ENCODE assay signal across 8 cellular contexts in the genomic region with DNA sequence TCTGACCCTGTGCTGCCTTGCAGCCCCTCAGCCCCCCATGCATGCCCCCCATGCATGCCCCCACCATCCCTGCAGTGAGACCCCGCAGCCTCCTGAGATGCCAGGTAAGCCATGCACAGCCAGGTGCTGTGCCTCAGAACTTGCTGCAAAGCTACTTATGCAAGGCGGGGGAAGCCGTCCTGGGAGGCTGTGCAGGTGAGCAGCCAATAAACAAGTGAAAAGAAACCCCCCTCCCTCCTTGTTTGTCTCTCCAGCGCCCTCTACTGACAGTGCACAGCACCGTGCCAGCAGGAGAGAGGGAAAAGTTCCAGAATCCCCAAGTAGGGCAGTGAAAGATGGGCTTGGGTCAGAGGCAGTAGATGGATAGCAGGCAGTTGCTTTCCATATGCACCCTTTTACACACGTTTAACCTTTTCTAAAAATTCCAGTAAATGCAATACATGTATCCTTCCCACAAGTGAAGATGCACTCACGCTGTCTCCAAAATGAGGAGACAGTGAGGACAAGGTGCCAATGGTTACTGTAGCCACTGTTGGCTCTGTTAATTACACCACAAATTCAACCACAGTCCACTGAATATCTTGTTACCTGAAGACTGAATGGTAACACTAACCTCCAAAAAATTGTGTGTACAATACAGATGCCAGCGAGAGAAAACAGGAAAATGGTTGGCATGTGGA. TPM values are rescaled to one million over a fixed set of nuclear protein-coding genes. Genes with fewer than 3 reads are reported as not detected.
DNase-seq lines count a peak whose midpoint lies in the region; ATAC-seq, FAIRE-seq and TF ChIP-seq lines count a peak whose summit lies in the region.

No MANE protein-coding gene starts in this region.

- no peaks in the 10 kb centered on the region for H3K4me1 ChIP-seq in pancreas

- FAIRE-seq in pancreas (lab: Jason Lieb, UNC) = no peak

- DNase-seq in stimulated activated CD4-positive, alpha-beta T cell treated with anti-CD3 and anti-CD28 coated beads, Interleukin-15, amount 100 ng/mL, for 24 hours = peak; percentile 55
- no peak for DNase-seq in stimulated activated CD4-positive, alpha-beta T cell treated with anti-CD3 and anti-CD28 coated beads, Interleukin-4, amount 100 ng/mL, for 24 hours
- DNase-seq in NCI-H748 treated with DMSO at 0.1 percent for 48 hours (lab: John Stamatoyannopoulos, UW) (peak; percentile 57), dermis blood vessel endothelial cell (peak; percentile 78), pancreas (peak; percentile 37 to 71 (median 56)), DMS114 treated with DMSO at 0.1 percent for 48 hours (lab: John Stamatoyannopoulos, UW; ENCODE audit: unreplicated experiment) (no peak)
- no peak for DNase-seq in activated naive CD4-positive, alpha-beta T cell (lab: John Stamatoyannopoulos, UW)

- H3K9me3 ChIP-seq in pancreas = no peaks in the 10 kb centered on the region

- peak; percentile 37 to 60 (median 51) for TF ChIP-seq CTCF in pancreas (IDR thresholded peaks at IDR 0.05)

- H3K27ac ChIP-seq in pancreas = no peak overlapping the region

- intact Hi-C loops in pancreas (cut with DNase I) = no loop called here

- H3K36me3 ChIP-seq in pancreas = no peaks in the 10 kb centered on the region

- H3K4me3 ChIP-seq in pancreas = no peak overlapping the region

- H3K27me3 ChIP-seq in pancreas = no peaks in the 10 kb centered on the region

- 24 to 30% methylated on average over 7 to 8 of the region's 8 CpGs for WGBS in pancreas, 2 donors

- ATAC-seq in HG03432 (IDR thresholded peaks at IDR 0.05; ENCODE audit: unreplicated experiment) = peak; percentile 37
- peak; percentile 48 to 86 (median 66) for ATAC-seq in pancreas

RNA-seq across cellular contexts. Expression of a gene that starts 18.0 kb away (rescaled TPM):
- 65.1 and 94.6 TPM in 2 replicates for total RNA-seq in dermis blood vessel endothelial cell
- 100 to 1,000 TPM in 1 of 6 donors, 10 to 100 TPM in 3, 1 to 10 TPM in 2; 7.0 to 188 (median 27.7) TPM for total RNA-seq in pancreas
- 100 to 1,000 TPM; 123 to 288 TPM for polyA plus RNA-seq in pancreas

RNA-seq across cellular contexts. Expression of a gene that starts 46.7 kb away (rescaled TPM):
- not detected in 2 replicates for total RNA-seq in dermis blood vessel endothelial cell
- total RNA-seq in pancreas = 1 to 10 TPM in 4 of 6 donors, under 1 TPM in 2; 0.63 to 6.2 (median 1.3) TPM
- 1 to 10 TPM; 5.0 to 8.9 TPM for polyA plus RNA-seq in pancreas

RNA-seq across cellular contexts. Expression of a gene that starts 57.2 kb away (rescaled TPM):
- not detected in 2 replicates for total RNA-seq in dermis blood vessel endothelial cell
- total RNA-seq in pancreas = not detected
- polyA plus RNA-seq in pancreas = not detected

Comparison
In these comparisons a context has a peak if more than half of its experiments do, and no peak if none do; other contexts are left out.
1. DNase-seq: peak in stimulated activated CD4-positive, alpha-beta T cell treated with anti-CD3 and anti-CD28 coated beads, Interleukin-15, amount 100 ng/mL, for 24 hours (single experiment), NCI-H748 treated with DMSO at 0.1 percent for 48 hours (single experiment), dermis blood vessel endothelial cell (single experiment) and pancreas (6 of 6); none in stimulated activated CD4-positive, alpha-beta T cell treated with anti-CD3 and anti-CD28 coated beads, Interleukin-4, amount 100 ng/mL, for 24 hours (single experiment), DMS114 treated with DMSO at 0.1 percent for 48 hours (single experiment) and activated naive CD4-positive, alpha-beta T cell (0 of 4).